ENCODE assay signal across 11 cellular contexts in the genomic region with DNA sequence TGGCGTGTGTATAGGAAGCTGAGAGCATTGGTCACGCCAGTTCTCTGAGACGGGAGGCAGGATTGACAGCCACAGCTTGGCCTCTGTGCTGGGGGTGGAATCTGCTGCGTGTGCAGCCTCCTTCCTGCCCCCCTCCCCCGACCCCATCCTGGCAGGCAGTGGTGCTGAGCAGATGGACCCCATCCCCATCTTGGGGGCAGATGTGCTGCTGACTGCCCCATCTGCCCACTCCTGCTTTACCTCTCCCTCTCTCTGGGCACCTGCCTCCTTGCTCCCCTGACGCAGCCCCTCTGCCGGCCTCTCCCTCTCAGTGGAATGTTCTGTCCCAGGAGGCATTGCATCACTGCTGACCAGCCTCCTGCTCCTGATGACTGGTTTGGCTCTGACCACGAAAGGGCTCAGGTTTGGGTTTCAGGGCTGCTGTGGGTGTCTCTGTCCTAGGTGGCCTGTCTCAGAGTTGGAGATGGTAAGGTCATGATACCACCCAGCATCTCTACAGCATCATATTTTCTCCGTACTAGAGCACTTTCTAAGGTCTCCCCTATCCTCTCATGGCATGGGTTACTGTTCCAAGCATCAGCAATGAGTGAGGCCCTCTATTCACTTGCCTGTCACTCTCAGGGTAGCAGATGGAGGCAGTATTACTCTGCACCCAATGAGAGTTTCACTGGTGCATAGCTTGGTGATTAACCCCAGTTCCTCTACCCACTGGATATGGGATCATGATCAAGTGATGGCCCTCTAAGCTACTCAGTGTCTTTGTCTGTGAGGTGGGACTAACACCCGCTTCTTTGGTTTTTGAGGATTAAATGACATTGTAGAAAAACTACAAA.
A peak's percentile ranks its signal among the peaks of the same experiment; 100 is the strongest.
DNase-seq lines count a peak whose midpoint lies in the region; ATAC-seq and TF ChIP-seq lines count a peak whose summit lies in the region.
"Had no signal": no experiment of that assay in that cellular context is flagged by ENCODE, and none has a peak within 500 bp of the region (broad histone marks: within the 10 kb centered on the region; RNA-seq: fewer than 3 reads in every experiment).

No MANE protein-coding gene starts in this region.

- H3K27ac ChIP-seq in neuronal stem cell (replicated peaks; ENCODE audit: low read length) (no peak overlapping the region), esophagus muscularis mucosa (replicated peaks in 1 of 4) (no peak overlapping the region)

- no peak overlapping the region for H3K14ac ChIP-seq in neuronal stem cell (ENCODE audit: low read length)

- H3K79me1 ChIP-seq in neuronal stem cell (ENCODE audit: low read depth, low read length), result no peaks in the 10 kb centered on the region

- H3K9me3 ChIP-seq in neuronal stem cell (replicated peaks in 1 of 2; ENCODE audit: control insufficient read depth in 2 of 2, insufficient read depth in 1 of 2, low read depth in 1 of 2, low read length in 2 of 2) (no peaks in the 10 kb centered on the region), esophagus muscularis mucosa (no peaks in the 10 kb centered on the region)

- H3K4me2 ChIP-seq in neuronal stem cell (ENCODE audit: insufficient read depth, low read length, poor library complexity, severe bottlenecking), result no peak overlapping the region

- TF ChIP-seq CTCF in fibroblast of mammary gland (conservative IDR thresholded peaks at IDR 0.05; ENCODE audit: control insufficient read depth, insufficient read depth, low read depth, low read length), result no peak
- TF ChIP-seq CTCF in esophagus muscularis mucosa (IDR thresholded peaks at IDR 0.05), result no peak
- TF ChIP-seq CTCF in progenitor cell of endocrine pancreas (IDR thresholded peaks at IDR 0.05; ENCODE audit: unreplicated experiment), result no peak

- no peak overlapping the region for H3K9ac ChIP-seq in neuronal stem cell (ENCODE audit: low read depth, low read length, poor library complexity)

- H3K27ac Mint-ChIP-seq in progenitor cell of endocrine pancreas, result no peak overlapping the region
- H3K27ac Mint-ChIP-seq: memory B cell had no signal

- no peak overlapping the region for H4K8ac ChIP-seq in neuronal stem cell (ENCODE audit: low read depth, low read length)

- peaks cover 0 to 25% (median 0%) of the 10 kb centered on the region in 3 experiments for H3K27me3 ChIP-seq in neuronal stem cell (ENCODE audit: control insufficient read depth in 3 of 3, insufficient read depth in 3 of 3, low read depth in 1 of 3, low read length in 3 of 3)
- no peaks in the 10 kb centered on the region for H3K27me3 ChIP-seq in esophagus muscularis mucosa

- H2AFZ ChIP-seq in neuronal stem cell (ENCODE audit: low read length), result no peak overlapping the region

- no peak overlapping the region for H2BK5ac ChIP-seq in neuronal stem cell (ENCODE audit: low read length)

- H3K4me1 ChIP-seq in neuronal stem cell (ENCODE audit: control insufficient read depth in 2 of 2, insufficient read depth in 1 of 2, low read depth in 1 of 2, low read length in 2 of 2), result peaks cover 2 to 7% of the 10 kb centered on the region in 2 donors
- H3K4me1 ChIP-seq in esophagus muscularis mucosa, result peaks cover 0 to 30% (median 0%) of the 10 kb centered on the region in 4 donors

- DNase-seq in ELF-1 (ENCODE audit: low read depth, low spot score) (peak; percentile 50), NCI-H2227 treated with DMSO at 0.1 percent for 48 hours (lab: John Stamatoyannopoulos, UW) (peak; percentile 5), fibroblast of mammary gland (ENCODE audit: low read depth) (peak; percentile 32), neuronal stem cell (ENCODE audit: low spot score) (no peak), esophagus muscularis mucosa (ENCODE audit: extremely low spot score) (no peak), progenitor cell of endocrine pancreas (ENCODE audit: low spot score, unreplicated experiment) (no peak)
- DNase-seq: NCI-H2081; stimulated activated naive CD4-positive, alpha-beta T cell had no signal

- H3K4me3 Mint-ChIP-seq in progenitor cell of endocrine pancreas (ENCODE audit: low read depth), result no peak overlapping the region
- H3K4me3 Mint-ChIP-seq: memory B cell had no signal

- intact Hi-C loops in esophagus muscularis mucosa (cut with DNase I), result no loop called here

- H2BK12ac ChIP-seq in neuronal stem cell (ENCODE audit: low read length), result peak overlapping the region; percentile 12

- peaks cover 14% of the 10 kb centered on the region for H3K27me3 Mint-ChIP-seq in progenitor cell of endocrine pancreas

- H4K91ac ChIP-seq in neuronal stem cell (ENCODE audit: low read depth, low read length, poor library complexity), result no peak overlapping the region

- no CpG with 5 or more reads among the region's 10 CpGs for WGBS in neuronal stem cell (ENCODE audit: extremely low coverage in 2 of 2, insufficient read length in 2 of 2, insufficient replicate concordance in 1 of 2), 2 donors
- 78% methylated on average over 10 of the region's 10 CpGs for WGBS in esophagus muscularis mucosa

- ATAC-seq in HG02571 (IDR thresholded peaks at IDR 0.05; ENCODE audit: unreplicated experiment), result no peak
- no peak for ATAC-seq in HG03571 (IDR thresholded peaks at IDR 0.05; ENCODE audit: unreplicated experiment)

- TF ChIP-seq POLR2A in esophagus muscularis mucosa (IDR thresholded peaks at IDR 0.05; ENCODE audit: low read depth), result no peak

- TF ChIP-seq EP300 in esophagus muscularis mucosa (IDR thresholded peaks at IDR 0.05), result no peak

- H3K4me3 ChIP-seq in fibroblast of mammary gland (ENCODE audit: control insufficient read depth, low read depth, low read length) (no peak overlapping the region), neuronal stem cell (ENCODE audit: low read length in 2 of 2) (no peak overlapping the region), esophagus muscularis mucosa (no peak overlapping the region)

- no peak overlapping the region for H3K23ac ChIP-seq in neuronal stem cell (ENCODE audit: low read depth, low read length, poor library complexity)

- H3K4ac ChIP-seq in neuronal stem cell (ENCODE audit: low read length), result no peak overlapping the region

- H2BK120ac ChIP-seq in neuronal stem cell (ENCODE audit: low read depth, low read length), result no peak overlapping the region

- no peak overlapping the region for H2BK15ac ChIP-seq in neuronal stem cell (ENCODE audit: low read length)

- no peaks in the 10 kb centered on the region for H3K36me3 ChIP-seq in neuronal stem cell (replicated peaks in 1 of 2; ENCODE audit: control insufficient read depth in 2 of 2, insufficient read depth in 2 of 2, low read length in 2 of 2)
- H3K36me3 ChIP-seq in esophagus muscularis mucosa, result no peaks in the 10 kb centered on the region

- H3K4me1 Mint-ChIP-seq in progenitor cell of endocrine pancreas (ENCODE audit: low read depth), result peaks cover 5% of the 10 kb centered on the region

- H3K18ac ChIP-seq in neuronal stem cell (ENCODE audit: low read length), result peak overlapping the region; percentile 16

- no peaks in the 10 kb centered on the region for H3K9me3 Mint-ChIP-seq in progenitor cell of endocrine pancreas (ENCODE audit: low read depth)

- no peak overlapping the region for H2AK5ac ChIP-seq in neuronal stem cell (ENCODE audit: low read depth, low read length)

- H3K36me3 Mint-ChIP-seq in progenitor cell of endocrine pancreas (ENCODE audit: insufficient read depth), result no peaks in the 10 kb centered on the region

Comparison
In these comparisons a context has a peak if more than half of its experiments do, and no peak if none do; other contexts are left out.
1. DNase-seq: peak in ELF-1 (single experiment), NCI-H2227 treated with DMSO at 0.1 percent for 48 hours (single experiment) and fibroblast of mammary gland (single experiment); none in neuronal stem cell (single experiment), esophagus muscularis mucosa (single experiment) and progenitor cell of endocrine pancreas (single experiment).